In genomic region chr5:93296338-93296737, GRCh38 we compare ENCODE assay signal across 24 cellular contexts.
DNase-seq lines count a peak whose midpoint lies in the region; ATAC-seq and TF ChIP-seq lines count a peak whose summit lies in the region.
"Had no signal": no experiment of that assay in that cellular context is flagged by ENCODE, and none has a peak within 500 bp of the region (broad histone marks: within the 10 kb centered on the region; RNA-seq: fewer than 3 reads in every experiment).

No MANE protein-coding gene starts in this region.

- TF ChIP-seq POLR2A in breast epithelium (IDR thresholded peaks at IDR 0.05) = no peak

- CTCF ChIA-PET in mammary epithelial cell (lab: Charles Lee; ENCODE audit: low non-redundant PET) (no interaction called here), PC-3 (lab: Charles Lee) (no interaction called here)

- no peaks in the 10 kb centered on the region for H3K9me2 ChIP-seq in PC-3 (replicated peaks; ENCODE audit: low read length)

- 65% methylated on average over 2 of the region's 2 CpGs for whole genome bisulfite sequencing in mammary epithelial cell (ENCODE audit: low coverage, missing lambda C conversion rate)

- TF ChIP-seq CTCF in mammary epithelial cell (conservative IDR thresholded peaks at IDR 0.05 in 1 of 2, IDR thresholded peaks at IDR 0.05 in 1 of 2; ENCODE audit: extremely low read depth in 1 of 2, insufficient read depth in 1 of 2, low read depth in 1 of 2, low read length in 2 of 2) (no peak), breast epithelium (IDR thresholded peaks at IDR 0.05) (no peak), PC-3 (conservative IDR thresholded peaks at IDR 0.05; ENCODE audit: low read depth, low read length) (no peak), epithelial cell of esophagus (IDR thresholded peaks at IDR 0.05; ENCODE audit: insufficient read depth, low read depth, low read length, missing control alignments) (no peak)

- H3K27ac ChIP-seq in mammary epithelial cell (ENCODE audit: insufficient read depth, low read depth, low read length) (no peak overlapping the region), breast epithelium (no peak overlapping the region), PC-3 (ENCODE audit: low read length) (no peak overlapping the region)
- H3K27ac ChIP-seq: 22Rv1, adrenal gland, gastroesophageal sphincter, vagina had no signal

- H3K9ac ChIP-seq in mammary epithelial cell (ENCODE audit: insufficient read depth, low read length) = no peak overlapping the region
- H3K9ac ChIP-seq in PC-3 (ENCODE audit: low read length) = no peak overlapping the region

- peaks cover 28% of the 10 kb centered on the region for H3K4me1 ChIP-seq in mammary epithelial cell (ENCODE audit: insufficient read depth, low read length)
- H3K4me1 ChIP-seq in breast epithelium = no peaks in the 10 kb centered on the region
- peaks cover 32% of the 10 kb centered on the region for H3K4me1 ChIP-seq in PC-3 (ENCODE audit: insufficient read depth, low read length)
- H3K4me1 ChIP-seq: adrenal gland, gastroesophageal sphincter, vagina had no signal

- intact Hi-C loops in mammary epithelial cell (cut with micrococcal nuclease) = loop anchor here (10.0 kb wide), 2 partner anchors 132 to 288 kb away; partner anchors contain the start of genes NR2F1 and NR2F1-AS1
- intact Hi-C loops in breast epithelium (cut with DNase I; ENCODE audit: low total_unique reads) = no loop called here
- intact Hi-C loops in PC-3 (cut with micrococcal nuclease) = no loop called here
- intact Hi-C loops in cardiac septum (cut with DNase I) = no loop called here

- dilution Hi-C loops in mammary epithelial cell (cut with HindIII; ENCODE audit: low sequenced_read_pairs) = no loop called here

- BruUV-seq in mammary epithelial cell (replicated peaks; lab: Mats Ljungman, UMichigan) (no TSS peak), PC-3 (replicated peaks; lab: Mats Ljungman, UMichigan) (no TSS peak)

- H3K27me3 ChIP-seq in mammary epithelial cell (ENCODE audit: insufficient read depth, low read length) (no peaks in the 10 kb centered on the region), breast epithelium (no peaks in the 10 kb centered on the region), PC-3 (ENCODE audit: low read length) (no peaks in the 10 kb centered on the region)
- H3K27me3 ChIP-seq: adrenal gland, gastroesophageal sphincter, vagina had no signal

- POLR2A ChIA-PET in PC-3 (lab: Charles Lee; ENCODE audit: unreplicated experiment) = no interaction called here

- in situ Hi-C loops in mammary epithelial cell (cut with MboI; ENCODE audit: low sequenced_read_pairs in 2 of 2) = no loop called here

- H4K20me1 ChIP-seq in mammary epithelial cell (ENCODE audit: insufficient read depth, low read length) (no peaks in the 10 kb centered on the region), PC-3 (ENCODE audit: low read length) (no peaks in the 10 kb centered on the region)

- no peaks in the 10 kb centered on the region for H3K36me3 ChIP-seq in mammary epithelial cell (ENCODE audit: insufficient read depth, low read length)
- H3K36me3 ChIP-seq in breast epithelium = no peaks in the 10 kb centered on the region
- H3K36me3 ChIP-seq in PC-3 (ENCODE audit: low read depth, low read length) = no peaks in the 10 kb centered on the region
- H3K36me3 ChIP-seq: adrenal gland, gastroesophageal sphincter, vagina had no signal

- peak overlapping the region; percentile 14 for H2AFZ ChIP-seq in mammary epithelial cell (ENCODE audit: low read depth, low read length)
- 0 out of 2 replicates have a peak overlapping the region, but pooled peaks have one; percentile 4 for H2AFZ ChIP-seq in PC-3 (ENCODE audit: low read length)

- H3K9me3 ChIP-seq in mammary epithelial cell (replicated peaks; ENCODE audit: insufficient read depth, low read length) (no peaks in the 10 kb centered on the region), breast epithelium (no peaks in the 10 kb centered on the region), PC-3 (ENCODE audit: low read length) (no peaks in the 10 kb centered on the region)
- H3K9me3 ChIP-seq: adrenal gland, vagina had no signal

- no peak; the same call in 1 of the 2 replicates for ATAC-seq in PC-3
- ATAC-seq: gastroesophageal sphincter, HepG2, left lobe of liver, Right ventricle myocardium inferior had no signal

- H3F3A ChIP-seq in PC-3 (ENCODE audit: low read length, unreplicated experiment) = no peaks in the 10 kb centered on the region

- H3K79me2 ChIP-seq in mammary epithelial cell (ENCODE audit: insufficient read depth, low read length) (no peaks in the 10 kb centered on the region), PC-3 (ENCODE audit: low read length) (no peaks in the 10 kb centered on the region)

- H3K4me2 ChIP-seq in mammary epithelial cell (ENCODE audit: insufficient read depth, low read depth, low read length) = no peak overlapping the region
- H3K4me2 ChIP-seq in PC-3 (ENCODE audit: low read length) = 0 out of 2 replicates have a peak overlapping the region, but pooled peaks have one; percentile 18

- H3K4me3 ChIP-seq in mammary epithelial cell (replicated peaks in 1 of 3; ENCODE audit: insufficient read depth in 1 of 3, low read depth in 2 of 3, low read length in 3 of 3) (no peak overlapping the region), breast epithelium (no peak overlapping the region), PC-3 (ENCODE audit: low read length) (no peak overlapping the region), epithelial cell of esophagus (ENCODE audit: low read length) (no peak overlapping the region)
- H3K4me3 ChIP-seq: adrenal gland, gastroesophageal sphincter, vagina had no signal

- peak; percentile 58 for DNase-seq in mammary epithelial cell
- no peak for DNase-seq in breast epithelium (ENCODE audit: low spot score in 2 of 2)
- DNase-seq in PC-3 = peak; percentile 52
- peak; percentile 53 for DNase-seq in epithelial cell of esophagus (ENCODE audit: low read depth)
- DNase-seq in dedifferentiated amniotic fluid mesenchymal stem cell (ENCODE audit: extremely low spot score) = no peak
- no peak for DNase-seq in HK-2 (ENCODE audit: unreplicated experiment)
- DNase-seq in GDM1 (lab: John Stamatoyannopoulos, UW) = no peak
- DNase-seq in cardiac septum (ENCODE audit: low spot score) = no peak
- DNase-seq: activated CD4-positive, alpha-beta T cell treated with anti-CD3 and anti-CD28 coated beads for 48 hours; activated T-cell treated with anti-CD3 and anti-CD28 coated beads, Interleukin-2, amount 50 U/mL, for 24 hours; adrenal gland; cortex of kidney; DMS79 treated with DMSO at 0.1 percent for 48 hours; immature natural killer cell; Kasumi-1; mesendoderm; NCI-H446 treated with DMSO at 0.1 percent for 48 hours; OCI-M1 had no signal

Comparison
In these comparisons a context has a peak if more than half of its experiments do, and no peak if none do; other contexts are left out.
1. DNase-seq: peak in mammary epithelial cell (single experiment), PC-3 (single experiment) and epithelial cell of esophagus (single experiment); none in breast epithelium (0 of 2), dedifferentiated amniotic fluid mesenchymal stem cell (single experiment), HK-2 (single experiment), GDM1 (single experiment) and cardiac septum (single experiment).